Comparison of ENCODE assay signal across 8 cellular contexts in the genomic region with DNA sequence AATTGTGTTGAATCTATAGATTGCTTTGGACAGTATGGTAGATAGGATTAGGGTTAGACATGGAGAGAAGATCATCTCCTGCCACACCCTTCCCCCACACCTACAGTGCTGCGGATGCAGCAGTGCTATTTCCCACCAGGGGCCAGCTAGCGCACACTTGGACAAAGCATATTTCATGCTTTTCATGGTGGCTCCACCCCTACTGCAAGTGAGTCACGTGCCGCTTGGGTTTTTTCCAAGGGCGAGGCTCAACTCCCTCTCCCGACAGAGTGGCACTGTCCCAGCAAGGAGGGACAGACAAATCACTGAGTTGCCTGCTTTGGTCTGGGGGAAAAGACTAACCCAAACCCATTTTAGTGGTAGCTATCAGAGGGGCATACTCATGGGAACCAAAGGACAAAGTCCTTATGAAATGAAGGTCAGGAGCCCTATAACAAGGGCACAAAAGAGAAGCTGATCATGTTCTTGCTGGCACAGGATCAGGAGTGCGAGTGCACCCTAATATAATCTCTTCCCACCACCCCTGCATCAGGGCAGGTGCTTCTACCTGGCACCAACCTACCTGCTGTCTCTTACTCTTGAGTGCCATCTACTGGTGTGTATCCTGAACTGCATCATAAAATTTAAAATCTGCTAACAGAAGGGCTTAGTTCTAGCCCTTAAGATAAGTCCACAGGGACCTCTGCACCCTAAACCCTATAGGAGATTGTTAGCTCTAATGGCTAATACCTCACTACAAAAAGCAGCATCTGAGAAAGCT. TPM values are rescaled to one million over a fixed set of nuclear protein-coding genes. Genes with fewer than 3 reads are reported as not detected.
DNase-seq lines count a peak whose midpoint lies in the region; ATAC-seq and TF ChIP-seq lines count a peak whose summit lies in the region.

No MANE protein-coding gene starts in this region.

- H3K36me3 ChIP-seq in MG63, result no peaks in the 10 kb centered on the region

- no peak for ATAC-seq in HG03521 (IDR thresholded peaks at IDR 0.05; ENCODE audit: unreplicated experiment)
- no peak for ATAC-seq in GM19452 (IDR thresholded peaks at IDR 0.05; ENCODE audit: unreplicated experiment)
- ATAC-seq in GM21576 (IDR thresholded peaks at IDR 0.05; ENCODE audit: unreplicated experiment), result no peak

- no peak overlapping the region for H3K4me3 ChIP-seq in MG63

- POLR2A ChIA-PET in GM10248 (lab: Yijun Ruan, JAX), result no interaction called here

- DNase-seq in AG09319 (ENCODE audit: extremely low read depth, low read depth), result no peak
- peak; percentile 45 for DNase-seq in GM10248 (ENCODE audit: extremely low spot score)
- peak; percentile 3 for DNase-seq in MG63
- peak; percentile 22 for DNase-seq in activated T-cell treated with anti-CD3 and anti-CD28 coated beads, Interleukin-2, amount 50 U/mL, for 48 hours
- peak; percentile 35 for DNase-seq in kidney tubule cell (ENCODE audit: low spot score)

- H3K9me3 ChIP-seq in MG63, result no peaks in the 10 kb centered on the region

- CTCF ChIA-PET in GM10248 (lab: Yijun Ruan, JAX), result interaction anchor here (0.6 to 2.6 kb wide), 28 partner anchors 9 to 1746 kb away, joined by 3 to 16 read pairs (median 5); partner anchors contain the start of genes ATP7A and COX7B

- H3K27me3 ChIP-seq in MG63, result no peaks in the 10 kb centered on the region

- TF ChIP-seq CTCF in AG09319 (IDR thresholded peaks at IDR 0.05; ENCODE audit: low read depth, low read length), result peak; percentile 46
- peak; percentile 50 for TF ChIP-seq CTCF in GM10248 (IDR thresholded peaks at IDR 0.05; ENCODE audit: control extremely low read depth, extremely low read depth, low read depth, missing control alignments)

RNA-seq across cellular contexts. Expression of gene PGAM4, which starts 55.1 kb away (rescaled TPM):
- total RNA-seq in MG63 (2014; rRNA removed; shearing (Covaris generic); ENCODE audit: low replicate concordance), result not detected in 2 replicates
